ENCODE assay signal across 17 cellular contexts in genomic region chr2:67626076-67626475, GRCh38.
"Had no signal": no experiment of that assay in that cellular context is flagged by ENCODE, and none has a peak within 500 bp of the region (broad histone marks: within the 10 kb centered on the region; RNA-seq: fewer than 3 reads in every experiment).

No MANE protein-coding gene starts in this region.

- ATAC-seq: activated CD8-positive, alpha-beta T cell treated with anti-CD3 and anti-CD28 coated beads for 36 hours; activated T-cell treated with anti-CD3 and anti-CD28 coated beads, Interleukin-2, amount 50 U/mL, for 72 hours; gastroesophageal sphincter; left ventricle myocardium superior had no signal

- H3K4me1 ChIP-seq: gastroesophageal sphincter, right atrium auricular region, upper lobe of left lung had no signal

- H3K27ac Mint-ChIP-seq: activated CD8-positive, alpha-beta T cell treated with anti-CD3 and anti-CD28 coated beads for 36 hours; activated naive CD8-positive, alpha-beta T cell treated with anti-CD3 and anti-CD28 coated beads, Interleukin-2, amount 10 ng/mL, durations not matched to agents 7 days and 5 days; activated T-cell treated with anti-CD3 and anti-CD28 coated beads, Interleukin-2, amount 50 U/mL, for 72 hours; naive B cell had no signal

- H3K36me3 Mint-ChIP-seq: activated naive CD8-positive, alpha-beta T cell treated with anti-CD3 and anti-CD28 coated beads, Interleukin-2, amount 10 ng/mL, durations not matched to agents 7 days and 5 days; naive B cell had no signal

- H3K4me3 ChIP-seq: coronary artery, gastroesophageal sphincter, right atrium auricular region, upper lobe of left lung had no signal

- H3K27me3 Mint-ChIP-seq: activated CD8-positive, alpha-beta T cell treated with anti-CD3 and anti-CD28 coated beads for 36 hours; activated naive CD8-positive, alpha-beta T cell treated with anti-CD3 and anti-CD28 coated beads, Interleukin-2, amount 10 ng/mL, durations not matched to agents 7 days and 5 days had no signal

- H3K27me3 ChIP-seq: gastroesophageal sphincter, neutrophil, right atrium auricular region, upper lobe of left lung had no signal

- H3K4me3 Mint-ChIP-seq: activated CD8-positive, alpha-beta T cell treated with anti-CD3 and anti-CD28 coated beads for 36 hours; activated naive CD8-positive, alpha-beta T cell treated with anti-CD3 and anti-CD28 coated beads, Interleukin-2, amount 10 ng/mL, durations not matched to agents 7 days and 5 days; activated T-cell treated with anti-CD3 and anti-CD28 coated beads, Interleukin-2, amount 50 U/mL, for 72 hours; naive B cell had no signal

- DNase-seq: activated CD4-positive, alpha-beta T cell treated with anti-CD3 and anti-CD28 coated beads for 4 hours; activated CD8-positive, alpha-beta memory T cell treated with anti-CD3 and anti-CD28 coated beads, Interleukin-2, amount 50 U/mL, for 4 hours; activated CD8-positive, alpha-beta T cell treated with anti-CD3 and anti-CD28 coated beads for 36 hours; activated gamma-delta T cell treated with Interleukin-2 at 50 U/mL for 16 hours; activated naive CD8-positive, alpha-beta T cell treated with anti-CD3 and anti-CD28 coated beads, Interleukin-2, amount 10 ng/mL, durations not matched to agents 7 days and 5 days; activated T-cell treated with anti-CD3 and anti-CD28 coated beads, Interleukin-2, amount 50 U/mL, for 72 hours; central memory CD4-positive, alpha-beta T cell; effector CD4-positive, alpha-beta T cell; left ventricle myocardium superior; naive B cell; stimulated activated CD4-positive, alpha-beta T cell treated with anti-CD3 and anti-CD28 coated beads, Interleukin-12 subunit alpha, Interleukin-12 subunit beta, amount 100 ng/mL, for 4 hours; stimulated activated naive CD4-positive, alpha-beta T cell treated with Interleukin-2 at 50 U/mL for 16 hours; upper lobe of left lung had no signal

- H3K36me3 ChIP-seq: gastroesophageal sphincter, neutrophil, right atrium auricular region, upper lobe of left lung had no signal

- H3K27ac ChIP-seq: coronary artery, gastroesophageal sphincter, neutrophil, right atrium auricular region, upper lobe of left lung had no signal

- H3K4me1 Mint-ChIP-seq: activated naive CD8-positive, alpha-beta T cell treated with anti-CD3 and anti-CD28 coated beads, Interleukin-2, amount 10 ng/mL, durations not matched to agents 7 days and 5 days; naive B cell had no signal

- H3K9me3 ChIP-seq: gastroesophageal sphincter, neutrophil, right atrium auricular region, upper lobe of left lung had no signal

- H3K9me3 Mint-ChIP-seq: activated CD8-positive, alpha-beta T cell treated with anti-CD3 and anti-CD28 coated beads for 36 hours had no signal
